In genomic region chr3:12454076-12454807, GRCh38 we compare ENCODE assay signal across 16 cellular contexts. TPM values are rescaled to one million over a fixed set of nuclear protein-coding genes. Genes with fewer than 3 reads are reported as not detected.
DNase-seq lines count a peak whose midpoint lies in the region; TF ChIP-seq lines count a peak whose summit lies in the region.
"Had no signal": no experiment of that assay in that cellular context is flagged by ENCODE, and none has a peak within 500 bp of the region (broad histone marks: within the 10 kb centered on the region; RNA-seq: fewer than 3 reads in every experiment).

No MANE protein-coding gene starts in this region.

- no peaks in the 10 kb centered on the region for H3K9me3 ChIP-seq in Caco-2
- H3K9me3 ChIP-seq: prostate gland had no signal

- TF ChIP-seq CTCF in Caco-2 (IDR thresholded peaks at IDR 0.05; ENCODE audit: insufficient read depth in 1 of 2, low read depth in 1 of 2, low read length in 1 of 2, severe bottlenecking in 1 of 2, unreplicated experiment in 1 of 2): no peak

- intact Hi-C loops in Caco-2 (cut with micrococcal nuclease; ENCODE audit: unreplicated experiment): no loop called here
- intact Hi-C loops in activated CD4-positive, alpha-beta memory T cell treated with anti-CD3 and anti-CD28 coated beads for 36 hours (cut with micrococcal nuclease): loop anchor here (2.0 kb wide), 1 partner anchor 17 kb away; no protein-coding TSS in a partner anchor

- no peaks in the 10 kb centered on the region for H3K36me3 ChIP-seq in Caco-2 (ENCODE audit: control insufficient read depth, insufficient read depth, low read length)
- H3K36me3 ChIP-seq: heart right ventricle, prostate gland had no signal

- BruUV-seq in Caco-2 (replicated peaks; lab: Mats Ljungman, UMichigan): no TSS peak

- H3K4me1 Mint-ChIP-seq in Caco-2 (ENCODE audit: low read depth, unreplicated experiment): no peaks in the 10 kb centered on the region
- H3K4me1 Mint-ChIP-seq in activated CD4-positive, alpha-beta memory T cell treated with anti-CD3 and anti-CD28 coated beads for 36 hours (ENCODE audit: low read depth): peaks cover 10% of the 10 kb centered on the region
- H3K4me1 Mint-ChIP-seq: activated naive CD4-positive, alpha-beta T cell treated with anti-CD3 and anti-CD28 coated beads, Interleukin-2, amount 50 U/mL, for 24 hours; central memory CD8-positive, alpha-beta T cell had no signal

- H3K4me1 ChIP-seq in Caco-2: no peaks in the 10 kb centered on the region
- H3K4me1 ChIP-seq: prostate gland had no signal

- CTCF ChIA-PET in Caco-2 (lab: Charles Lee): no interaction called here
- CTCF ChIA-PET in activated CD4-positive, alpha-beta memory T cell treated with anti-CD3 and anti-CD28 coated beads for 36 hours (lab: Charles Lee): no interaction called here

- no peak overlapping the region for H3K27ac Mint-ChIP-seq in Caco-2 (ENCODE audit: unreplicated experiment)
- H3K27ac Mint-ChIP-seq in activated CD4-positive, alpha-beta memory T cell treated with anti-CD3 and anti-CD28 coated beads for 36 hours: no peak overlapping the region
- H3K27ac Mint-ChIP-seq: activated naive CD4-positive, alpha-beta T cell treated with anti-CD3 and anti-CD28 coated beads, Interleukin-2, amount 50 U/mL, for 24 hours had no signal

- H3K27me3 Mint-ChIP-seq in Caco-2 (ENCODE audit: insufficient read depth, unreplicated experiment): no peaks in the 10 kb centered on the region
- no peaks in the 10 kb centered on the region for H3K27me3 Mint-ChIP-seq in activated CD4-positive, alpha-beta memory T cell treated with anti-CD3 and anti-CD28 coated beads for 36 hours
- H3K27me3 Mint-ChIP-seq: activated naive CD4-positive, alpha-beta T cell treated with anti-CD3 and anti-CD28 coated beads, Interleukin-2, amount 50 U/mL, for 24 hours; central memory CD8-positive, alpha-beta T cell had no signal

- H3K27me3 ChIP-seq in Caco-2 (replicated peaks; ENCODE audit: control insufficient read depth, insufficient read depth, low read length): no peaks in the 10 kb centered on the region
- H3K27me3 ChIP-seq: heart right ventricle had no signal

- H3K4me3 ChIP-seq in Caco-2 (ENCODE audit: low read depth, low read length): no peak overlapping the region
- H3K4me3 ChIP-seq: heart right ventricle, prostate gland, SK-N-MC had no signal

- no peaks in the 10 kb centered on the region for H3K9me3 Mint-ChIP-seq in Caco-2 (ENCODE audit: unreplicated experiment)
- no peaks in the 10 kb centered on the region for H3K9me3 Mint-ChIP-seq in activated CD4-positive, alpha-beta memory T cell treated with anti-CD3 and anti-CD28 coated beads for 36 hours
- H3K9me3 Mint-ChIP-seq: activated naive CD4-positive, alpha-beta T cell treated with anti-CD3 and anti-CD28 coated beads, Interleukin-2, amount 50 U/mL, for 24 hours; central memory CD8-positive, alpha-beta T cell had no signal

- DNase-seq in EL (peak; percentile 54), LHCN-M2 (ENCODE audit: low read depth) (peak; percentile 57), amniotic epithelial cell (ENCODE audit: low read depth) (peak; percentile 50), mesenteric fat pad (ENCODE audit: low spot score) (peak; percentile 39), Caco-2 (no peak), RPMI8226 (no peak)
- DNase-seq in activated CD4-positive, alpha-beta memory T cell treated with anti-CD3 and anti-CD28 coated beads for 36 hours: no peak
- DNase-seq: C1 segment of cervical spinal cord; heart right ventricle; left colon; MM.1S; NK-92 treated with Interleukin-12 subunit alpha and Interleukin-12 subunit beta, amount 100 ng/mL, for 24 hours had no signal

- H3K4me3 Mint-ChIP-seq in Caco-2 (ENCODE audit: unreplicated experiment): no peak overlapping the region
- H3K4me3 Mint-ChIP-seq in activated CD4-positive, alpha-beta memory T cell treated with anti-CD3 and anti-CD28 coated beads for 36 hours: no peak overlapping the region
- H3K4me3 Mint-ChIP-seq: activated naive CD4-positive, alpha-beta T cell treated with anti-CD3 and anti-CD28 coated beads, Interleukin-2, amount 50 U/mL, for 24 hours; central memory CD8-positive, alpha-beta T cell had no signal

- POLR2A ChIA-PET in Caco-2 (lab: Charles Lee): no interaction called here
- POLR2A ChIA-PET in activated CD4-positive, alpha-beta memory T cell treated with anti-CD3 and anti-CD28 coated beads for 36 hours (lab: Charles Lee): no interaction called here

- H3K36me3 Mint-ChIP-seq in Caco-2 (ENCODE audit: insufficient read depth, unreplicated experiment): no peaks in the 10 kb centered on the region
- H3K36me3 Mint-ChIP-seq in activated CD4-positive, alpha-beta memory T cell treated with anti-CD3 and anti-CD28 coated beads for 36 hours: no peaks in the 10 kb centered on the region
- H3K36me3 Mint-ChIP-seq: activated naive CD4-positive, alpha-beta T cell treated with anti-CD3 and anti-CD28 coated beads, Interleukin-2, amount 50 U/mL, for 24 hours had no signal

RNA-seq across cellular contexts. Expression of gene TSEN2, which starts 30.0 kb away (rescaled TPM):
- total RNA-seq in LHCN-M2 (2014; rRNA removed) (14.6 and 17.9 TPM in 2 replicates), mesenteric fat pad (24.9 TPM), Caco-2 (2022) (18.3 and 19.6 TPM in 2 replicates)
- polyA plus RNA-seq in LHCN-M2 (2012): 6.9 TPM
- 10 to 100 TPM; 13.8 to 15.4 TPM for total RNA-seq in activated CD4-positive, alpha-beta memory T cell treated with anti-CD3 and anti-CD28 coated beads for 36 hours

Comparison
In these comparisons a context has a peak if more than half of its experiments do, and no peak if none do; other contexts are left out.
1. DNase-seq: peak in EL (single experiment), LHCN-M2 (single experiment), amniotic epithelial cell (single experiment) and mesenteric fat pad (single experiment); none in Caco-2 (0 of 2), activated CD4-positive, alpha-beta memory T cell treated with anti-CD3 and anti-CD28 coated beads for 36 hours (single experiment) and RPMI8226 (single experiment).